ENCODE assay signal across 19 cellular contexts in genomic region chr3:134106580-134106979, GRCh38.
A peak's percentile ranks its signal among the peaks of the same experiment; 100 is the strongest.
DNase-seq lines count a peak whose midpoint lies in the region; ATAC-seq, FAIRE-seq and TF ChIP-seq lines count a peak whose summit lies in the region.
"Had no signal": no experiment of that assay in that cellular context is flagged by ENCODE, and none has a peak within 500 bp of the region (broad histone marks: within the 10 kb centered on the region; RNA-seq: fewer than 3 reads in every experiment).

No MANE protein-coding gene starts in this region.

- H3K36me3 ChIP-seq in small intestine (ENCODE audit: control insufficient read depth in 2 of 2, insufficient read depth in 2 of 2, low read length in 2 of 2) (no peaks in the 10 kb centered on the region), mucosa of descending colon (ENCODE audit: low read depth) (no peaks in the 10 kb centered on the region)
- H3K36me3 ChIP-seq: lower lobe of right lung had no signal

- WGBS in small intestine, 3 donors = 38 to 56% (median 45%) methylated on average over 3 of the region's 3 CpGs

- H3K9me3 ChIP-seq in small intestine (ENCODE audit: control insufficient read depth, low read depth) (no peaks in the 10 kb centered on the region), mucosa of descending colon (no peaks in the 10 kb centered on the region)
- H3K9me3 ChIP-seq: lower lobe of right lung had no signal

- H3K4me1 ChIP-seq in small intestine (ENCODE audit: control insufficient read depth in 2 of 2, insufficient read depth in 1 of 2, low read depth in 1 of 2, low read length in 1 of 2) = peaks cover 3 to 8% of the 10 kb centered on the region in 2 donors
- no peaks in the 10 kb centered on the region for H3K4me1 ChIP-seq in mucosa of descending colon (ENCODE audit: low read depth)
- H3K4me1 ChIP-seq: lower lobe of right lung had no signal

- H3K27ac ChIP-seq in small intestine (ENCODE audit: low read depth in 1 of 2, low read length in 1 of 2) = no peak overlapping the region
- H3K27ac ChIP-seq: lower lobe of right lung had no signal

- no peaks in the 10 kb centered on the region for H3K27me3 ChIP-seq in small intestine (ENCODE audit: control insufficient read depth in 2 of 2, insufficient read depth in 2 of 2, low read length in 2 of 2)

- DNase-seq in small intestine = peak; percentile 42
- no peak for DNase-seq in mucosa of descending colon
- DNase-seq in NCI-H226 = no peak
- DNase-seq: activated naive CD8-positive, alpha-beta T cell treated with anti-CD3 and anti-CD28 coated beads, Interleukin-2, amount 10 ng/mL, durations not matched to agents 7 days and 5 days; activated T-cell treated with anti-CD3 and anti-CD28 coated beads, Interleukin-2, amount 50 U/mL, for 1 hour; C1 segment of cervical spinal cord; DND-41; foreskin fibroblast; lower lobe of right lung; naive B cell; NCI-H1105; SHP77; stimulated activated CD4-positive, alpha-beta T cell treated with anti-CD3 and anti-CD28 coated beads, Interleukin-15, amount 100 ng/mL, for 24 hours had no signal

- intact Hi-C loops in mucosa of descending colon (cut with DNase I, micrococcal nuclease) = no loop called here

- ATAC-seq in GM19035 (IDR thresholded peaks at IDR 0.05; ENCODE audit: unreplicated experiment) (peak; percentile 72), GM21619 (IDR thresholded peaks at IDR 0.05; ENCODE audit: unreplicated experiment) (peak; percentile 91), HG03378 (IDR thresholded peaks at IDR 0.05; ENCODE audit: unreplicated experiment) (peak; percentile 53), mucosa of descending colon (no peak), HG03469 (IDR thresholded peaks at IDR 0.05; ENCODE audit: unreplicated experiment) (no peak)
- ATAC-seq: K562, lower lobe of right lung had no signal

- no peak for TF ChIP-seq CTCF in mucosa of descending colon (IDR thresholded peaks at IDR 0.05)

- H3K4me3 ChIP-seq in small intestine (ENCODE audit: low read depth in 1 of 2, low read length in 2 of 2) (no peak overlapping the region), mucosa of descending colon (no peak overlapping the region)
- H3K4me3 ChIP-seq: K562, lower lobe of right lung had no signal

- FAIRE-seq in small intestine (lab: Jason Lieb, UNC) = no peak
- FAIRE-seq: endometrium, K562 had no signal

Comparison
In these comparisons a context has a peak if more than half of its experiments do, and no peak if none do; other contexts are left out.
1. ATAC-seq: peak in GM19035 (single experiment), GM21619 (single experiment) and HG03378 (single experiment); none in mucosa of descending colon (single experiment) and HG03469 (single experiment).